In the genomic region with DNA sequence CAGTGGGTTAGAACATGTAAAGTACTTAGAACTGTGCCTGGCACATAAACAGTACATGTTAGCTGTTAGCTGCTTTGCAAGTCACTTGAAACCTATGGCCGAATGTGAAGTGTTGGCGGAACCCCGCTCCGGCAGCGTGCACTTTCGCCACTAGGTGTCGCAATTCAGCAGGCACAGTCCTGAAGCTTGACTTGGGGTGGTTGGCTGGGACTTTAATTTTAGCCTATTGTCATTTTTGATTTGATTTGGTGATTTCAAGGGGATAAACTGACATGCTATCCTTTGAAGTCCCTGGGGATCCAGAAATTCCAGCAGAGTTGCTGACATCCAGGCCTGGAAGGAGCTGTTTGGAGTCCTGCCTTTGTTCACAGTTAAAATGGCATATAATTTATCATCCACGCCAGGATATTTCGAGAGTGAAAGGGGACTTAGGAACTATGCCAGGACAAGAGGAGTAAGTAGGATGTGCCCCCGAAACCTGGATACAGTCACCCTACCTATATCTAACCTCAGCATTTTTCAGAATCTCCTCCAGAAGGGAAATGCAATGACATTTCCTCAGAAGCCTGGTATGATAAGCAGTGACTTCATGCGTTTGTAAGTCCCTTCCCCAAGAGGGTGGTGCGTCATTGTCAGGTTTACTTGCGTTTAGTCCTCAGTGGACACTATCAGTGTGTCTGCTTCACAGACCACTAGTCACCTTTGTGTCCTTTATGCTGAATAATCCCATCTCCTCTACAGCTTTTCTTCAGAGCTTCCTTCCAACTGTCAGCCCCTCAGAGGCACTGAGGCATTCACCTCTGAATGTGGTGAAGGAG, we compare ENCODE assay signal across 8 cellular contexts. TPM values are rescaled to one million over a fixed set of nuclear protein-coding genes. Genes with fewer than 3 reads are reported as not detected.
DNase-seq lines count a peak whose midpoint lies in the region; TF ChIP-seq lines count a peak whose summit lies in the region.

No MANE protein-coding gene starts in this region.

- H3K4me1 Mint-ChIP-seq in osteocyte (ENCODE audit: unreplicated experiment), result peaks cover 26% of the 10 kb centered on the region

- TF ChIP-seq POLR2A in thyroid gland (IDR thresholded peaks at IDR 0.05), result no peak

- H3K4me2 ChIP-seq in Loucy (ENCODE audit: low read depth, low read length, poor library complexity, severe bottlenecking), result no peak overlapping the region

- no peaks in the 10 kb centered on the region for H4K20me1 ChIP-seq in Loucy (ENCODE audit: insufficient read depth, low read length, poor library complexity, severe bottlenecking)

- no peak overlapping the region for H2AFZ ChIP-seq in Loucy (ENCODE audit: low read length)

- H3K27me3 ChIP-seq in Loucy (ENCODE audit: insufficient read depth, low read length, poor library complexity, severe bottlenecking) (peaks cover 14% of the 10 kb centered on the region), thyroid gland (no peaks in the 10 kb centered on the region)

- H3K27ac Mint-ChIP-seq in osteocyte (ENCODE audit: unreplicated experiment), result no peak overlapping the region

- H3K27ac ChIP-seq in SK-N-MC (no peak overlapping the region), thyroid gland (no peak overlapping the region)

- H3K9me2 ChIP-seq in Loucy (replicated peaks; ENCODE audit: low read depth, low read length), result no peaks in the 10 kb centered on the region

- H3K4me3 ChIP-seq in Loucy (ENCODE audit: low read length, poor library complexity, severe bottlenecking) (no peak overlapping the region), SK-N-MC (no peak overlapping the region), thyroid gland (replicated peaks in 1 of 3) (no peak overlapping the region)

- TF ChIP-seq CTCF in Loucy (conservative IDR thresholded peaks at IDR 0.05; ENCODE audit: low read length) (peak; percentile 98), osteocyte (IDR thresholded peaks at IDR 0.05) (peak; percentile 97), thyroid gland (IDR thresholded peaks at IDR 0.05) (peak; percentile 79 to 97 (median 91))

- H3K27me3 Mint-ChIP-seq in osteocyte (ENCODE audit: unreplicated experiment), result no peaks in the 10 kb centered on the region

- H3K9me3 Mint-ChIP-seq in osteocyte (ENCODE audit: unreplicated experiment), result no peaks in the 10 kb centered on the region

- DNase-seq in NCI-H187 (lab: John Stamatoyannopoulos, UW) (peak; percentile 23 to 47), NCI-H187 treated with DMSO at 0.1 percent for 48 hours (lab: John Stamatoyannopoulos, UW) (no peak), SK-N-MC (ENCODE audit: low read depth, low spot score) (peak; percentile 66), globus pallidus (ENCODE audit: low spot score) (peak; percentile 62), osteocyte (ENCODE audit: extremely low spot score, unreplicated experiment) (peak; percentile 94), thyroid gland (peak; percentile 80 to 89)
- peak; percentile 73 for DNase-seq in activated gamma-delta T cell treated with anti-CD3 and anti-CD28 coated beads, Interleukin-2, amount 50 U/mL, for 16 hours (ENCODE audit: low read depth)

- H3K36me3 Mint-ChIP-seq in osteocyte (ENCODE audit: unreplicated experiment), result no peaks in the 10 kb centered on the region

- no peak overlapping the region for H3K4me3 Mint-ChIP-seq in osteocyte (ENCODE audit: unreplicated experiment)

- H3K36me3 ChIP-seq in Loucy (ENCODE audit: insufficient read depth, low read length) (no peaks in the 10 kb centered on the region), SK-N-MC (ENCODE audit: insufficient read depth, low read length) (no peaks in the 10 kb centered on the region), thyroid gland (no peaks in the 10 kb centered on the region)

- peaks cover 9% of the 10 kb centered on the region for H3K4me1 ChIP-seq in Loucy (ENCODE audit: insufficient read depth, low read length, poor library complexity, severe bottlenecking)
- peaks cover 28 to 38% of the 10 kb centered on the region in 2 donors for H3K4me1 ChIP-seq in thyroid gland

- 0 out of 2 replicates have a peak, but pooled peaks cover 3% of the 10 kb centered on the region for H3F3A ChIP-seq in Loucy (ENCODE audit: low read depth)

- H3K79me2 ChIP-seq in Loucy (ENCODE audit: insufficient read depth, low read length), result no peaks in the 10 kb centered on the region

- intact Hi-C loops in thyroid gland (cut with DNase I), result loop anchor here (2.0 to 10.0 kb wide), 2 partner anchors 61 to 201 kb away; no protein-coding TSS in a partner anchor

- H3K9me3 ChIP-seq in Loucy (ENCODE audit: insufficient read depth, low read depth, low read length), result no peaks in the 10 kb centered on the region
- H3K9me3 ChIP-seq in SK-N-MC (ENCODE audit: low read depth, low read length), result no peaks in the 10 kb centered on the region
- no peaks in the 10 kb centered on the region for H3K9me3 ChIP-seq in thyroid gland

- H3K9ac ChIP-seq in Loucy (ENCODE audit: low read depth, low read length, poor library complexity, severe bottlenecking), result no peak overlapping the region
- no peak overlapping the region for H3K9ac ChIP-seq in SK-N-MC (ENCODE audit: insufficient read length)

- 17 to 18% methylated on average over 13 of the region's 13 CpGs for WGBS in thyroid gland, 2 donors

RNA-seq across cellular contexts. Expression of a gene that starts 3.5 kb away (rescaled TPM):
- 102 and 114 TPM in 2 replicates for total RNA-seq in osteocyte
- total RNA-seq in thyroid gland, result 10 to 100 TPM; 26.9 to 47.5 (median 33.2) TPM
